ENCODE assay signal across 1 cellular context in genomic region chr22:33054276-33054675, GRCh38.
TF ChIP-seq lines count a peak whose summit lies in the region.

No MANE protein-coding gene starts in this region.

TF ChIP-seq in neural cell, 6 proteins besides CTCF, POLR2A, EP300 and RAD21:
- TF ChIP-seq REST (IDR thresholded peaks at IDR 0.05; ENCODE audit: borderline replicate concordance) (no peak), MXI1 (conservative IDR thresholded peaks at IDR 0.05; ENCODE audit: poor library complexity, severe bottlenecking) (no peak), EZH2 (IDR thresholded peaks at IDR 0.05; ENCODE audit: borderline replicate concordance, insufficient read depth, low read length, poor library complexity, severe bottlenecking) (no peak), POLR2AphosphoS5 (IDR thresholded peaks at IDR 0.05) (no peak)
